ENCODE assay signal across 16 cellular contexts in genomic region chr1:172990598-172991215, GRCh38.
DNase-seq lines count a peak whose midpoint lies in the region; ATAC-seq and TF ChIP-seq lines count a peak whose summit lies in the region.
"Had no signal": no experiment of that assay in that cellular context is flagged by ENCODE, and none has a peak within 500 bp of the region (broad histone marks: within the 10 kb centered on the region; RNA-seq: fewer than 3 reads in every experiment).

No MANE protein-coding gene starts in this region.

- no peaks in the 10 kb centered on the region for H4K20me1 ChIP-seq in HCT116 (ENCODE audit: insufficient read depth)

- H3K4me2 ChIP-seq in HCT116 (ENCODE audit: low read length) = no peak overlapping the region

- H3K36me3 ChIP-seq in HCT116 (ENCODE audit: control insufficient read depth in 1 of 2, insufficient read depth in 2 of 2, low read length in 2 of 2) = no peaks in the 10 kb centered on the region
- H3K36me3 ChIP-seq: left ventricle myocardium inferior, MG63 had no signal

- TF ChIP-seq RAD21 in HCT116 (IDR thresholded peaks at IDR 0.05; ENCODE audit: low read depth) = no peak

- H3K4me3 ChIP-seq in HCT116 (replicated peaks in 1 of 2; ENCODE audit: low read depth in 1 of 2, low read length in 2 of 2) = no peak overlapping the region
- H3K4me3 ChIP-seq: left ventricle myocardium inferior, MG63, psoas muscle had no signal

- H3K27me3 ChIP-seq in HCT116 (ENCODE audit: insufficient read depth, low read length) = no peaks in the 10 kb centered on the region
- H3K27me3 ChIP-seq: MG63 had no signal

- H3K79me2 ChIP-seq in HCT116 (ENCODE audit: insufficient read depth, low read length) = no peaks in the 10 kb centered on the region

- H3K9ac ChIP-seq in HCT116 (ENCODE audit: low read length) = no peak overlapping the region

- no peak for TF ChIP-seq POLR2A in HCT116 (IDR thresholded peaks at IDR 0.05; ENCODE audit: borderline replicate concordance, extremely low read depth, insufficient read depth, insufficient read length)

- CTCF ChIA-PET in HCT116 (lab: Charles Lee) = no interaction called here

- no peaks in the 10 kb centered on the region for H3K9me2 ChIP-seq in HCT116 (ENCODE audit: insufficient read depth)

- DNase-seq in HCT116 (ENCODE audit: low read depth, low spot score) (no peak), astrocyte of the hippocampus (ENCODE audit: low read depth, low spot score) (peak; percentile 54), fibroblast of the conjunctiva (ENCODE audit: low read depth) (peak; percentile 38), midbrain (lab: John Stamatoyannopoulos, UW) (no peak), mucosa of gallbladder (ENCODE audit: low spot score) (no peak), DMS79 (lab: John Stamatoyannopoulos, UW) (no peak), NCI-H1436 treated with DMSO at 0.1 percent for 48 hours (lab: John Stamatoyannopoulos, UW) (no peak)
- DNase-seq: activated CD4-positive, alpha-beta T cell treated with anti-CD3 and anti-CD28 coated beads for 1 hour; activated naive CD4-positive, alpha-beta T cell treated with anti-CD3 and anti-CD28 coated beads, Interleukin-2, amount 50 U/mL, for 16 hours; caudate nucleus; left ventricle myocardium inferior; MG63; naive thymus-derived CD8-positive, alpha-beta T cell; NCI-H2081; NCI-H82; psoas muscle had no signal

- no TSS peak for BruUV-seq in HCT116 (replicated peaks; lab: Mats Ljungman, UMichigan)

- intact Hi-C loops in HCT116 (cut with micrococcal nuclease) = no loop called here

- RAD21 ChIA-PET in HCT116 (lab: Charles Lee; ENCODE audit: low non-redundant PET in 1 of 2, low total read pairs in 2 of 2, uncharacterized antibody in 2 of 2, unreplicated experiment in 2 of 2) = no interaction called here

- no peak for TF ChIP-seq CTCF in HCT116 (IDR thresholded peaks at IDR 0.05 in 2 of 3, conservative IDR thresholded peaks at IDR 0.05 in 1 of 3; ENCODE audit: borderline replicate concordance in 1 of 3, insufficient read depth in 1 of 3, low read depth in 2 of 3, low read length in 2 of 3)

- no peak for ATAC-seq in HCT116
- ATAC-seq: naive thymus-derived CD8-positive, alpha-beta T cell; psoas muscle had no signal

- POLR2A ChIA-PET in HCT116 (lab: Charles Lee) = no interaction called here

- no peaks in the 10 kb centered on the region for H3K9me3 ChIP-seq in HCT116 (ENCODE audit: control insufficient read depth in 1 of 2, insufficient read depth in 1 of 2, low read depth in 1 of 2, low read length in 2 of 2)
- H3K9me3 ChIP-seq: left ventricle myocardium inferior, MG63, psoas muscle had no signal

- H2AFZ ChIP-seq in HCT116 (ENCODE audit: low read depth, low read length, poor library complexity, severe bottlenecking) = peak overlapping the region; percentile 84

- peaks cover 0 to 7% of the 10 kb centered on the region in 2 experiments; a peak in 2 of 4 replicates for H3K4me1 ChIP-seq in HCT116 (ENCODE audit: control insufficient read depth in 1 of 2, insufficient read depth in 2 of 2, low read length in 2 of 2)
- H3K4me1 ChIP-seq: left ventricle myocardium inferior, psoas muscle had no signal

- no peak overlapping the region for H3K27ac ChIP-seq in HCT116 (ENCODE audit: low read depth, low read length)
- H3K27ac ChIP-seq: left ventricle myocardium inferior, psoas muscle had no signal

TF ChIP-seq in HCT116, 20 proteins besides CTCF, POLR2A, EP300 and RAD21:
- TF ChIP-seq ZNF274 (IDR thresholded peaks at IDR 0.05; ENCODE audit: low read depth, low read length) = no peak
- TF ChIP-seq SRF (IDR thresholded peaks at IDR 0.05; ENCODE audit: low read depth) = no peak
- TF ChIP-seq ELF1 (IDR thresholded peaks at IDR 0.05; ENCODE audit: borderline replicate concordance, low read depth) = no peak
- no peak for TF ChIP-seq YY1 (IDR thresholded peaks at IDR 0.05; ENCODE audit: extremely low read depth, insufficient replicate concordance, low read depth, low read length)
- no peak for TF ChIP-seq FOSL1 (IDR thresholded peaks at IDR 0.05; ENCODE audit: low read depth)
- TF ChIP-seq POLR2AphosphoS5 (IDR thresholded peaks at IDR 0.05; ENCODE audit: low read depth, low read length) = no peak
- TF ChIP-seq TCF7L2 (IDR thresholded peaks at IDR 0.05; ENCODE audit: borderline replicate concordance, extremely low read depth, insufficient read depth, insufficient read length) = no peak
- no peak for TF ChIP-seq EGR1 (IDR thresholded peaks at IDR 0.05; ENCODE audit: low read depth)
- no peak for TF ChIP-seq CEBPB (IDR thresholded peaks at IDR 0.05; ENCODE audit: low read depth)
- TF ChIP-seq JUND (IDR thresholded peaks at IDR 0.05) = no peak
- TF ChIP-seq SP1 (IDR thresholded peaks at IDR 0.05; ENCODE audit: low read depth) = no peak

Comparison
In these comparisons a context has a peak if more than half of its experiments do, and no peak if none do; other contexts are left out.
1. DNase-seq: peak in astrocyte of the hippocampus (single experiment) and fibroblast of the conjunctiva (single experiment); none in HCT116 (single experiment), midbrain (single experiment), mucosa of gallbladder (single experiment), DMS79 (single experiment) and NCI-H1436 treated with DMSO at 0.1 percent for 48 hours (single experiment).